ENCODE assay signal across 36 cellular contexts in genomic region chr19:3220576-3220975, GRCh38. TPM values are rescaled to one million over a fixed set of nuclear protein-coding genes. Genes with fewer than 3 reads are reported as not detected.
"Had no signal": no experiment of that assay in that cellular context is flagged by ENCODE, and none has a peak within 500 bp of the region (broad histone marks: within the 10 kb centered on the region; RNA-seq: fewer than 3 reads in every experiment).

No MANE protein-coding gene starts in this region.

- H3K4me1 Mint-ChIP-seq: activated T-helper 17 cell treated with anti-CD3 and anti-CD28 coated beads, Interleukin-2, amount 50 U/mL, for 72 hours; central memory CD8-positive, alpha-beta T cell; endodermal cell had no signal

- H3K4me3 ChIP-seq: coronary artery, dorsolateral prefrontal cortex, esophagus squamous epithelium had no signal

- H3K4me3 Mint-ChIP-seq: activated B cell treated with CpG ODN at 0.5 μM for 24 hours; activated CD8-positive, alpha-beta T cell treated with anti-CD3 and anti-CD28 coated beads for 36 hours; activated naive CD8-positive, alpha-beta T cell; activated T-cell treated with anti-CD3 and anti-CD28 coated beads, Interleukin-2, amount 50 U/mL, for 4 hours; activated T-helper 17 cell treated with anti-CD3 and anti-CD28 coated beads, Interleukin-2, amount 50 U/mL, for 72 hours; central memory CD8-positive, alpha-beta T cell; dendritic cell treated with granulocyte-macrophage colony-stimulating factor and Interleukin-4, amounts not matched to agents 40 ng/mL and 50 ng/mL, for 4 days; endodermal cell; T-helper 17 cell; T-helper 2 cell treated with Interferon-gamma antibody and Interleukin-4, amounts not matched to agents 5 μg/mL and 100 μg/mL, for 36 hours had no signal

- H3K36me3 Mint-ChIP-seq: activated naive CD8-positive, alpha-beta T cell had no signal

- H3K27ac Mint-ChIP-seq: activated B cell treated with CpG ODN at 0.5 μM for 24 hours; activated CD8-positive, alpha-beta T cell treated with anti-CD3 and anti-CD28 coated beads for 36 hours; activated naive CD8-positive, alpha-beta T cell; activated T-helper 17 cell treated with anti-CD3 and anti-CD28 coated beads, Interleukin-2, amount 50 U/mL, for 72 hours; dendritic cell treated with granulocyte-macrophage colony-stimulating factor and Interleukin-4, amounts not matched to agents 40 ng/mL and 50 ng/mL, for 4 days; endodermal cell; T-helper 17 cell; T-helper 2 cell treated with Interferon-gamma antibody and Interleukin-4, amounts not matched to agents 5 μg/mL and 100 μg/mL, for 36 hours had no signal

- DNase-seq: activated B cell treated with CpG ODN at 0.5 μM for 24 hours; activated CD4-positive, alpha-beta T cell treated with anti-CD3 and anti-CD28 coated beads for 48 hours; activated CD4-positive, alpha-beta T cell treated with anti-CD3 and anti-CD28 coated beads, Interleukin-2, amount 50 U/mL, for 1 hour; activated CD4-positive, alpha-beta T cell treated with anti-CD3 and anti-CD28 coated beads, Interleukin-2, amount 50 U/mL, for 48 hours; activated CD8-positive, alpha-beta memory T cell treated with anti-CD3 and anti-CD28 coated beads for 24 hours; activated CD8-positive, alpha-beta T cell treated with anti-CD3 and anti-CD28 coated beads for 36 hours; activated effector memory CD4-positive, alpha-beta T cell treated with Interleukin-2 at 50 U/mL for 16 hours; activated gamma-delta T cell treated with Interleukin-2 at 50 U/mL for 16 hours; activated naive CD4-positive, alpha-beta T cell treated with anti-CD3 and anti-CD28 coated beads, Interleukin-2, amount 50 U/mL, for 16 hours; activated naive CD4-positive, alpha-beta T cell treated with Interleukin-2 at 50 U/mL for 16 hours; activated T-cell treated with anti-CD3 and anti-CD28 coated beads, Interleukin-2, amount 50 U/mL, for 4 hours; amniotic stem cell; brain microvascular endothelial cell; dorsolateral prefrontal cortex; effector memory CD4-positive, alpha-beta T cell; endodermal cell; erythroblast; esophagus squamous epithelium; head of caudate nucleus; T-helper 17 cell; T1000; WERI-Rb-1 had no signal

- FAIRE-seq: astrocyte, bronchial epithelial cell, frontal cortex had no signal

- ATAC-seq: activated CD4-positive, CD25-positive, alpha-beta regulatory T cell treated with anti-CD3 and anti-CD28 coated beads, Interleukin-2, amount 50 U/mL, for 24 hours; activated CD8-positive, alpha-beta T cell treated with anti-CD3 and anti-CD28 coated beads for 36 hours; activated T-cell treated with anti-CD3 and anti-CD28 coated beads, Interleukin-2, amount 50 U/mL, for 4 hours; activated T-helper 17 cell treated with anti-CD3 and anti-CD28 coated beads, Interleukin-2, amount 50 U/mL, for 72 hours; T-helper 17 cell had no signal

- H3K27me3 Mint-ChIP-seq: activated CD8-positive, alpha-beta T cell treated with anti-CD3 and anti-CD28 coated beads for 36 hours; activated naive CD8-positive, alpha-beta T cell; activated T-helper 17 cell treated with anti-CD3 and anti-CD28 coated beads, Interleukin-2, amount 50 U/mL, for 72 hours; central memory CD8-positive, alpha-beta T cell; T-helper 17 cell had no signal

- H3K27ac ChIP-seq: brain microvascular endothelial cell, coronary artery, dorsolateral prefrontal cortex, esophagus squamous epithelium, WERI-Rb-1 had no signal

- H3K9me3 Mint-ChIP-seq: activated B cell treated with CpG ODN at 0.5 μM for 24 hours; activated CD8-positive, alpha-beta T cell treated with anti-CD3 and anti-CD28 coated beads for 36 hours; activated T-cell treated with anti-CD3 and anti-CD28 coated beads, Interleukin-2, amount 50 U/mL, for 4 hours; activated T-helper 17 cell treated with anti-CD3 and anti-CD28 coated beads, Interleukin-2, amount 50 U/mL, for 72 hours; central memory CD8-positive, alpha-beta T cell; dendritic cell treated with granulocyte-macrophage colony-stimulating factor and Interleukin-4, amounts not matched to agents 40 ng/mL and 50 ng/mL, for 4 days; endodermal cell; T-helper 2 cell treated with Interferon-gamma antibody and Interleukin-4, amounts not matched to agents 5 μg/mL and 100 μg/mL, for 36 hours had no signal

- H3K36me3 ChIP-seq: brain microvascular endothelial cell, esophagus squamous epithelium, WERI-Rb-1 had no signal

- H3K9me3 ChIP-seq: esophagus squamous epithelium had no signal

RNA-seq across cellular contexts. Expression of gene CELF5, which starts 3.9 kb away (rescaled TPM):
- total RNA-seq: activated B cell treated with CpG ODN at 0.5 μM for 24 hours, bronchial epithelial cell, cardiac septum, esophagus squamous epithelium had no signal
- polyA plus RNA-seq: fibroblast of lung had no signal

RNA-seq across cellular contexts. Expression of gene S1PR4, which starts 42.0 kb away (rescaled TPM):
- total RNA-seq: astrocyte, cerebellum, endodermal cell, fibroblast of lung, fibroblast of villous mesenchyme had no signal
- polyA plus RNA-seq: fibroblast of lung had no signal
